19 cellular contexts compared by ENCODE assay signal in genomic region chr12:53423597-53423996, GRCh38. TPM values are rescaled to one million over a fixed set of nuclear protein-coding genes. Genes with fewer than 3 reads are reported as not detected.
DNase-seq lines count a peak whose midpoint lies in the region; ATAC-seq, FAIRE-seq and TF ChIP-seq lines count a peak whose summit lies in the region.
"Had no signal": no experiment of that assay in that cellular context is flagged by ENCODE, and none has a peak within 500 bp of the region (broad histone marks: within the 10 kb centered on the region; RNA-seq: fewer than 3 reads in every experiment).

Gene AMHR2, plus strand, starts transcription at chr12:53423855. Its CDS starts 80 bp downstream, at chr12:53423935.

- H4K8ac ChIP-seq in trophoblast cell (ENCODE audit: low read depth, low read length), result no peak within 1 kb of the TSS

- no peak for FAIRE-seq in kidney (lab: Jason Lieb, UNC)

- H3K27me3 ChIP-seq in H7 (ENCODE audit: control insufficient read depth, insufficient read depth, low read length) (no peaks in the 10 kb centered on the region), adrenal gland (no peaks in the 10 kb centered on the region), trophoblast cell (ENCODE audit: insufficient read depth, low read length) (no peaks in the 10 kb centered on the region)
- H3K27me3 ChIP-seq: BE2C had no signal

- no peaks in the 10 kb centered on the region for H3K79me2 ChIP-seq in trophoblast cell (ENCODE audit: control insufficient read depth, insufficient read depth, low read length, poor library complexity)

- no peaks in the 10 kb centered on the region for H3K36me3 ChIP-seq in H7 (replicated peaks; ENCODE audit: control insufficient read depth, insufficient read depth, low read length)
- no peaks in the 10 kb centered on the region for H3K36me3 ChIP-seq in adrenal gland (replicated peaks in 1 of 2)
- no peaks in the 10 kb centered on the region for H3K36me3 ChIP-seq in kidney (ENCODE audit: control insufficient read depth in 1 of 2, insufficient read depth in 2 of 2, low read length in 2 of 2)
- H3K36me3 ChIP-seq in trophoblast cell (ENCODE audit: control insufficient read depth in 1 of 2, insufficient read depth in 2 of 2, low read length in 2 of 2), result no peaks in the 10 kb centered on the region
- H3K36me3 ChIP-seq: BE2C had no signal

- TF ChIP-seq CTCF in adrenal gland (IDR thresholded peaks at IDR 0.05) (no peak), kidney (IDR thresholded peaks at IDR 0.05; ENCODE audit: borderline replicate concordance, extremely low read depth, insufficient read depth) (no peak)

- intact Hi-C loops in adrenal gland (cut with DNase I), result loop anchor here in 1 of 2 donors (5.0 to 10.0 kb wide), 2 partner anchors 86 to 209 kb away; partner anchors contain the start of gene SP7
- intact Hi-C loops in kidney (cut with DNase I), result loop anchor here (10.0 kb wide), 1 partner anchor 69 kb away; no protein-coding TSS in a partner anchor
- intact Hi-C loops in activated naive CD4-positive, alpha-beta T cell treated with anti-CD3 and anti-CD28 coated beads for 36 hours (cut with micrococcal nuclease), result loop anchor here (5.0 kb wide), 1 partner anchor 201 kb away; no protein-coding TSS in a partner anchor

- H4K91ac ChIP-seq in trophoblast cell (ENCODE audit: low read depth, low read length), result peak within 1 kb of the TSS; percentile 12

- H2BK12ac ChIP-seq in trophoblast cell (ENCODE audit: low read length), result no peak within 1 kb of the TSS

- no peak for TF ChIP-seq POLR2A in adrenal gland (IDR thresholded peaks at IDR 0.05)

- peaks cover 28% of the 10 kb centered on the region for H3K4me1 Mint-ChIP-seq in activated naive CD4-positive, alpha-beta T cell treated with anti-CD3 and anti-CD28 coated beads for 36 hours (ENCODE audit: low read depth)
- peaks cover 7 to 8% of the 10 kb centered on the region in 2 donors for H3K4me1 Mint-ChIP-seq in natural killer cell treated with Interleukin-12 subunit alpha and Interleukin-12 subunit beta and Interleukin-15 and Interleukin-18, amount 100 ng/mL, for 72 hours (ENCODE audit: low read depth in 2 of 2)

- H3K4me1 ChIP-seq in adrenal gland (replicated peaks in 1 of 2) (peaks cover 10 to 35% of the 10 kb centered on the region in 2 donors), kidney (ENCODE audit: control insufficient read depth in 1 of 2, insufficient read depth in 1 of 2, low read depth in 1 of 2, low read length in 2 of 2) (peaks cover 0 to 3% of the 10 kb centered on the region in 2 donors), trophoblast cell (ENCODE audit: control insufficient read depth in 1 of 2, insufficient read depth in 2 of 2, low read length in 2 of 2) (peaks cover 0 to 9% of the 10 kb centered on the region in 2 experiments)

- no peak within 1 kb of the TSS for H3K4ac ChIP-seq in trophoblast cell (ENCODE audit: low read depth, low read length)

- H3K9me3 ChIP-seq in adrenal gland (replicated peaks in 1 of 3) (no peaks in the 10 kb centered on the region), kidney (ENCODE audit: control insufficient read depth in 1 of 2, low read length in 2 of 2) (no peaks in the 10 kb centered on the region), trophoblast cell (ENCODE audit: insufficient read depth, low read depth, low read length) (no peaks in the 10 kb centered on the region)
- H3K9me3 ChIP-seq: BE2C had no signal

- H3K27ac ChIP-seq in adrenal gland (peak within 1 kb of the TSS in 3 of 5 donors; percentile 5 to 91 (median 71)), kidney (ENCODE audit: low read depth in 2 of 2, low read length in 2 of 2) (no peak within 1 kb of the TSS), trophoblast cell (ENCODE audit: low read depth, low read length) (no peak within 1 kb of the TSS)

- no peak for ATAC-seq in natural killer cell treated with Interleukin-12 subunit alpha and Interleukin-12 subunit beta and Interleukin-15 and Interleukin-18, amount 100 ng/mL, for 72 hours

- H4K12ac ChIP-seq in trophoblast cell (ENCODE audit: low read depth, low read length), result no peak within 1 kb of the TSS

- no peak within 1 kb of the TSS for H2BK5ac ChIP-seq in trophoblast cell (ENCODE audit: low read depth, low read length, poor library complexity)

- no peak within 1 kb of the TSS for H3K18ac ChIP-seq in trophoblast cell (ENCODE audit: low read length)

- no peak within 1 kb of the TSS for H2AFZ ChIP-seq in trophoblast cell (ENCODE audit: insufficient read depth, low read length, poor library complexity)

- H3K4me3 ChIP-seq in H7 (ENCODE audit: insufficient read depth, low read depth, low read length), result no peak within 1 kb of the TSS
- peak within 1 kb of the TSS in 1 of 4 donors; percentile 52 for H3K4me3 ChIP-seq in adrenal gland
- H3K4me3 ChIP-seq in kidney (ENCODE audit: low read length in 2 of 2), result no peak within 1 kb of the TSS
- no peak within 1 kb of the TSS for H3K4me3 ChIP-seq in trophoblast cell (ENCODE audit: low read depth, low read length)

- H2BK120ac ChIP-seq in trophoblast cell (ENCODE audit: insufficient read depth, low read length, poor library complexity), result no peak within 1 kb of the TSS

- CTCF ChIA-PET in activated naive CD4-positive, alpha-beta T cell treated with anti-CD3 and anti-CD28 coated beads for 36 hours (lab: Charles Lee), result interaction anchor here (3.4 to 7.3 kb wide), 3 partner anchors 69 to 85 kb away, joined by 16 to 163 read pairs (median 36); partner anchors contain the start of gene NPFF

- H3K14ac ChIP-seq in trophoblast cell (ENCODE audit: low read length), result no peak within 1 kb of the TSS

- H3K79me1 ChIP-seq in trophoblast cell (ENCODE audit: low read length), result peaks cover 3% of the 10 kb centered on the region

- H3K4me3 Mint-ChIP-seq in activated naive CD4-positive, alpha-beta T cell treated with anti-CD3 and anti-CD28 coated beads for 36 hours, result no peak within 1 kb of the TSS
- H3K4me3 Mint-ChIP-seq in natural killer cell treated with Interleukin-12 subunit alpha and Interleukin-12 subunit beta and Interleukin-15 and Interleukin-18, amount 100 ng/mL, for 72 hours, result no peak within 1 kb of the TSS
- H3K4me3 Mint-ChIP-seq: CD4-positive, alpha-beta memory T cell had no signal

- no peak within 1 kb of the TSS for H2AK5ac ChIP-seq in trophoblast cell (ENCODE audit: low read length)

- H3K27me3 Mint-ChIP-seq in activated naive CD4-positive, alpha-beta T cell treated with anti-CD3 and anti-CD28 coated beads for 36 hours (ENCODE audit: low read depth), result no peaks in the 10 kb centered on the region
- no peaks in the 10 kb centered on the region for H3K27me3 Mint-ChIP-seq in natural killer cell treated with Interleukin-12 subunit alpha and Interleukin-12 subunit beta and Interleukin-15 and Interleukin-18, amount 100 ng/mL, for 72 hours
- H3K27me3 Mint-ChIP-seq: CD4-positive, alpha-beta memory T cell had no signal

- H3K4me2 ChIP-seq in trophoblast cell (ENCODE audit: low read length), result no peak within 1 kb of the TSS

- H3K23ac ChIP-seq in trophoblast cell (ENCODE audit: low read length), result no peak within 1 kb of the TSS

- H3K36me3 Mint-ChIP-seq in activated naive CD4-positive, alpha-beta T cell treated with anti-CD3 and anti-CD28 coated beads for 36 hours (ENCODE audit: low read depth), result no peaks in the 10 kb centered on the region
- H3K36me3 Mint-ChIP-seq in natural killer cell treated with Interleukin-12 subunit alpha and Interleukin-12 subunit beta and Interleukin-15 and Interleukin-18, amount 100 ng/mL, for 72 hours, result no peaks in the 10 kb centered on the region
- H3K36me3 Mint-ChIP-seq: CD4-positive, alpha-beta memory T cell had no signal

- H3K27ac Mint-ChIP-seq in activated naive CD4-positive, alpha-beta T cell treated with anti-CD3 and anti-CD28 coated beads for 36 hours, result no peak within 1 kb of the TSS
- H3K27ac Mint-ChIP-seq in natural killer cell treated with Interleukin-12 subunit alpha and Interleukin-12 subunit beta and Interleukin-15 and Interleukin-18, amount 100 ng/mL, for 72 hours, result no peak within 1 kb of the TSS
- H3K27ac Mint-ChIP-seq: CD4-positive, alpha-beta memory T cell had no signal

- 100% methylated on average over 1 of the region's 1 CpG for WGBS in adrenal gland, 4 donors
- no CpG with 5 or more reads among the region's 1 CpG for WGBS in trophoblast cell (ENCODE audit: extremely low coverage, insufficient coverage, insufficient read length)

- H3K9me3 Mint-ChIP-seq in activated naive CD4-positive, alpha-beta T cell treated with anti-CD3 and anti-CD28 coated beads for 36 hours, result no peaks in the 10 kb centered on the region
- no peaks in the 10 kb centered on the region for H3K9me3 Mint-ChIP-seq in natural killer cell treated with Interleukin-12 subunit alpha and Interleukin-12 subunit beta and Interleukin-15 and Interleukin-18, amount 100 ng/mL, for 72 hours
- H3K9me3 Mint-ChIP-seq: CD4-positive, alpha-beta memory T cell had no signal

- DNase-seq in H7 (peak; percentile 54), adrenal gland (peak in 1 of 7 donors; percentile 7), kidney (peak; percentile 8), trophoblast cell (no peak), GF-D8 (lab: John Stamatoyannopoulos, UW) (no peak)
- no peak for DNase-seq in stimulated activated CD4-positive, alpha-beta T cell treated with anti-CD3 and anti-CD28 coated beads, Interleukin-4, amount 100 ng/mL, for 4 hours
- no peak for DNase-seq in activated naive CD4-positive, alpha-beta T cell treated with anti-CD3 and anti-CD28 coated beads for 36 hours
- no peak for DNase-seq in natural killer cell treated with Interleukin-12 subunit alpha and Interleukin-12 subunit beta and Interleukin-15 and Interleukin-18, amount 100 ng/mL, for 72 hours (ENCODE audit: low spot score)
- DNase-seq: ACHN; BE2C; CD4-positive, alpha-beta memory T cell; DND-41; GDM1; IMR-90; NCI-H1436 treated with DMSO at 0.1 percent for 48 hours; NCI-H2081; NCI-H524 treated with DMSO at 0.1 percent for 48 hours had no signal

- no peak within 1 kb of the TSS for H3K9ac ChIP-seq in kidney (ENCODE audit: low read length in 2 of 2)
- no peak within 1 kb of the TSS for H3K9ac ChIP-seq in trophoblast cell (ENCODE audit: low read length)

RNA-seq across cellular contexts. Expression of gene AMHR2, which starts in this region (rescaled TPM):
- 0.52 and 1.6 TPM in 2 replicates for total RNA-seq in H7 (2014; rRNA removed; shearing (Covaris generic))
- total RNA-seq in adrenal gland (100 to 1,000 TPM in 1 of 8 donors, 10 to 100 TPM in 7; 26.7 to 104 (median 74.2) TPM), kidney (not detected)
- polyA plus RNA-seq in adrenal gland (10 to 100 TPM; 19.8 to 41.2 (median 26.6) TPM), kidney (ENCODE audit: insufficient read depth, low read depth, low replicate concordance) (not detected)
- polyA plus RNA-seq in trophoblast cell (2013), result 0.82 and 0.89 TPM in 2 replicates
- not detected for total RNA-seq in activated naive CD4-positive, alpha-beta T cell treated with anti-CD3 and anti-CD28 coated beads for 36 hours
- not detected for total RNA-seq in natural killer cell treated with Interleukin-12 subunit alpha and Interleukin-12 subunit beta and Interleukin-15 and Interleukin-18, amount 100 ng/mL, for 72 hours
- total RNA-seq: CD4-positive, alpha-beta memory T cell; H4; IMR-90; LHCN-M2 had no signal
- polyA plus RNA-seq: CD4-positive, alpha-beta memory T cell; IMR-90 had no signal

Comparison
In these comparisons a context has a peak if more than half of its experiments do, and no peak if none do; other contexts are left out.
1. RNA of gene AMHR2 (total RNA-seq): 26.7 to 104 TPM in adrenal gland; 0.52 to 1.6 TPM in H7, not detected in kidney (single experiment), not detected in activated naive CD4-positive, alpha-beta T cell treated with anti-CD3 and anti-CD28 coated beads for 36 hours and not detected in natural killer cell treated with Interleukin-12 subunit alpha and Interleukin-12 subunit beta and Interleukin-15 and Interleukin-18, amount 100 ng/mL, for 72 hours; every median in the first group is over 10 times any median in the second.
2. RNA of gene AMHR2 (polyA plus RNA-seq): 19.8 to 41.2 TPM in adrenal gland; not detected in kidney (single experiment); every median in the first group is over 10 times any median in the second.
3. Peak in DNase-seq in kidney; RNA of the gene not detected or under 1 TPM.
4. H3K27ac ChIP-seq: peak in adrenal gland (3 of 5); none in kidney (0 of 2) and trophoblast cell (single experiment).